In genomic region chr18:48813833-48814489, GRCh38 we compare ENCODE assay signal across 8 cellular contexts.
DNase-seq lines count a peak whose midpoint lies in the region; ATAC-seq, FAIRE-seq and TF ChIP-seq lines count a peak whose summit lies in the region.

No MANE protein-coding gene starts in this region.

- TF ChIP-seq POLR2A in GM12891 (IDR thresholded peaks at IDR 0.05; ENCODE audit: low read depth, low read length) = no peak

- H3K9ac ChIP-seq in BLaER1 (peak overlapping the region; percentile 63; the same call in 1 of the 2 replicates), PC-3 (ENCODE audit: low read length) (no peak overlapping the region), mesenchymal stem cell (ENCODE audit: low read length) (no peak overlapping the region)

- no peak overlapping the region for H2AFZ ChIP-seq in PC-3 (ENCODE audit: low read length)
- no peak overlapping the region for H2AFZ ChIP-seq in mesenchymal stem cell (ENCODE audit: low read depth, low read length)

- POLR2A ChIA-PET in PC-3 (lab: Charles Lee; ENCODE audit: unreplicated experiment) = interaction anchor here (0.5 kb wide), 1 partner anchor 658 kb away, joined by 4 read pairs; no protein-coding TSS in a partner anchor
- POLR2A ChIA-PET in activated naive CD8-positive, alpha-beta T cell treated with anti-CD3 and anti-CD28 coated beads, Interleukin-2, amount 10 ng/mL, durations not matched to agents 7 days and 5 days (lab: Charles Lee) = interaction anchor here (1.0 to 2.1 kb wide), 3 partner anchors 19 to 138 kb away, joined by 3 to 5 read pairs (median 3); no protein-coding TSS in a partner anchor

- H2AK5ac ChIP-seq in mesenchymal stem cell (ENCODE audit: low read length, severe bottlenecking) = peak overlapping the region; percentile 52

- no peak overlapping the region for H2BK120ac ChIP-seq in mesenchymal stem cell (ENCODE audit: low read depth, low read length)

- ATAC-seq in PC-3 = no peak; the same call in 1 of the 2 replicates
- ATAC-seq in activated naive CD8-positive, alpha-beta T cell treated with anti-CD3 and anti-CD28 coated beads, Interleukin-2, amount 10 ng/mL, durations not matched to agents 7 days and 5 days (ENCODE audit: low read depth) = peak; percentile 62
- no peak for ATAC-seq in HG03342 (IDR thresholded peaks at IDR 0.05; ENCODE audit: unreplicated experiment)

- H3K9me3 Mint-ChIP-seq in activated naive CD8-positive, alpha-beta T cell treated with anti-CD3 and anti-CD28 coated beads, Interleukin-2, amount 10 ng/mL, durations not matched to agents 7 days and 5 days = no peaks in the 10 kb centered on the region

- H3K27ac ChIP-seq in BLaER1 (peak overlapping the region; percentile 73), PC-3 (ENCODE audit: low read length) (no peak overlapping the region), mesenchymal stem cell (ENCODE audit: low read length, poor library complexity, severe bottlenecking) (no peak overlapping the region)

- H2BK5ac ChIP-seq in mesenchymal stem cell (ENCODE audit: low read depth, low read length, poor library complexity, severe bottlenecking) = no peak overlapping the region

- no peak overlapping the region for H3K4me3 Mint-ChIP-seq in activated naive CD8-positive, alpha-beta T cell treated with anti-CD3 and anti-CD28 coated beads, Interleukin-2, amount 10 ng/mL, durations not matched to agents 7 days and 5 days

- peak overlapping the region; percentile 84 for H3K27ac Mint-ChIP-seq in activated naive CD8-positive, alpha-beta T cell treated with anti-CD3 and anti-CD28 coated beads, Interleukin-2, amount 10 ng/mL, durations not matched to agents 7 days and 5 days

- peaks cover 24% of the 10 kb centered on the region for H3K36me3 ChIP-seq in BLaER1
- no peaks in the 10 kb centered on the region for H3K36me3 ChIP-seq in PC-3 (ENCODE audit: low read depth, low read length)
- H3K36me3 ChIP-seq in mesenchymal stem cell (ENCODE audit: control insufficient read depth in 1 of 2, insufficient read depth in 2 of 2, low read depth in 1 of 2, low read length in 2 of 2) = peaks cover 22 to 29% of the 10 kb centered on the region in 2 experiments

- no peak overlapping the region for H3K23ac ChIP-seq in mesenchymal stem cell (ENCODE audit: low read length in 2 of 2)

- peaks cover 2% of the 10 kb centered on the region for H3K27me3 Mint-ChIP-seq in activated naive CD8-positive, alpha-beta T cell treated with anti-CD3 and anti-CD28 coated beads, Interleukin-2, amount 10 ng/mL, durations not matched to agents 7 days and 5 days

- H3K9me3 ChIP-seq in BLaER1 (no peaks in the 10 kb centered on the region), PC-3 (ENCODE audit: low read length) (no peaks in the 10 kb centered on the region), mesenchymal stem cell (ENCODE audit: control insufficient read depth, low read length) (no peaks in the 10 kb centered on the region)

- H3K27me3 ChIP-seq in BLaER1 (no peaks in the 10 kb centered on the region), PC-3 (ENCODE audit: low read length) (no peaks in the 10 kb centered on the region), mesenchymal stem cell (ENCODE audit: control insufficient read depth in 1 of 2, insufficient read depth in 1 of 2, low read length in 2 of 2) (no peaks in the 10 kb centered on the region)

- H3K4me1 ChIP-seq in BLaER1 (peaks cover 81% of the 10 kb centered on the region), PC-3 (ENCODE audit: insufficient read depth, low read length) (peaks cover 10% of the 10 kb centered on the region; the same call in 1 of the 2 replicates), mesenchymal stem cell (ENCODE audit: control insufficient read depth, insufficient read depth, low read depth, low read length) (peaks cover 5% of the 10 kb centered on the region)

- intact Hi-C loops in PC-3 (cut with micrococcal nuclease) = no loop called here

- no peaks in the 10 kb centered on the region for H4K20me1 ChIP-seq in BLaER1
- no peaks in the 10 kb centered on the region for H4K20me1 ChIP-seq in PC-3 (ENCODE audit: low read length)

- peaks cover 28% of the 10 kb centered on the region for H3K4me1 Mint-ChIP-seq in activated naive CD8-positive, alpha-beta T cell treated with anti-CD3 and anti-CD28 coated beads, Interleukin-2, amount 10 ng/mL, durations not matched to agents 7 days and 5 days

- peak overlapping the region; percentile 80 for H3K4me2 ChIP-seq in BLaER1
- no peak overlapping the region for H3K4me2 ChIP-seq in PC-3 (ENCODE audit: low read length)
- H3K4me2 ChIP-seq in mesenchymal stem cell (ENCODE audit: low read length, poor library complexity, severe bottlenecking) = no peak overlapping the region

- H3K18ac ChIP-seq in mesenchymal stem cell (ENCODE audit: low read depth in 1 of 2, low read length in 2 of 2) = peak overlapping the region in 1 of 2 experiments; percentile 59

- no peaks in the 10 kb centered on the region for H3K79me2 ChIP-seq in PC-3 (ENCODE audit: low read length)

- peak overlapping the region in 1 of 2 experiments; percentile 19 for H2BK12ac ChIP-seq in mesenchymal stem cell (ENCODE audit: low read length in 2 of 2)

- DNase-seq in PC-3 (peak; percentile 4), mesenchymal stem cell (no peak), occipital lobe (lab: John Stamatoyannopoulos, UW) (no peak), GM12891 (ENCODE audit: insufficient read length, low spot score) (no peak)
- DNase-seq in activated naive CD8-positive, alpha-beta T cell treated with anti-CD3 and anti-CD28 coated beads, Interleukin-2, amount 10 ng/mL, durations not matched to agents 7 days and 5 days = peak; percentile 17
- no peak for DNase-seq in stimulated activated CD4-positive, alpha-beta T cell treated with anti-CD3 and anti-CD28 coated beads, Interleukin-12 subunit alpha, Interleukin-12 subunit beta, amount 100 ng/mL, for 4 hours

- no peak overlapping the region for H4K8ac ChIP-seq in mesenchymal stem cell (ENCODE audit: low read length)

- FAIRE-seq in GM12891 (lab: Jason Lieb, UNC) = no peak

- H3K4me3 ChIP-seq in BLaER1 (no peak overlapping the region), PC-3 (ENCODE audit: low read length) (no peak overlapping the region), mesenchymal stem cell (ENCODE audit: insufficient read depth in 1 of 2, low read depth in 1 of 2, low read length in 2 of 2) (no peak overlapping the region)

- BruUV-seq in PC-3 (replicated peaks; lab: Mats Ljungman, UMichigan) = no TSS peak

- no peaks in the 10 kb centered on the region for H3F3A ChIP-seq in PC-3 (ENCODE audit: low read length, unreplicated experiment)

- H2BK15ac ChIP-seq in mesenchymal stem cell (ENCODE audit: low read depth, poor library complexity, severe bottlenecking) = no peak overlapping the region

- no peak overlapping the region for H3K4ac ChIP-seq in mesenchymal stem cell (ENCODE audit: low read depth in 1 of 2, low read length in 2 of 2)

- H3K79me1 ChIP-seq in mesenchymal stem cell (replicated peaks; ENCODE audit: low read length, poor library complexity, severe bottlenecking) = peaks cover 13% of the 10 kb centered on the region

- peak overlapping the region in 1 of 2 experiments; percentile 49 for H3K14ac ChIP-seq in mesenchymal stem cell (ENCODE audit: low read length in 2 of 2)

- peaks cover 9% of the 10 kb centered on the region for H3K36me3 Mint-ChIP-seq in activated naive CD8-positive, alpha-beta T cell treated with anti-CD3 and anti-CD28 coated beads, Interleukin-2, amount 10 ng/mL, durations not matched to agents 7 days and 5 days

- CTCF ChIA-PET in PC-3 (lab: Charles Lee) = no interaction called here

- WGBS in mesenchymal stem cell = 69% methylated on average over 5 of the region's 5 CpGs

- no peak overlapping the region for H4K91ac ChIP-seq in mesenchymal stem cell (ENCODE audit: low read length)

- no peak for TF ChIP-seq CTCF in PC-3 (conservative IDR thresholded peaks at IDR 0.05; ENCODE audit: low read depth, low read length)

- H3K9me2 ChIP-seq in PC-3 (replicated peaks; ENCODE audit: low read length) = no peaks in the 10 kb centered on the region

TF ChIP-seq in GM12891, 5 proteins besides CTCF, POLR2A, EP300 and RAD21:
- TF ChIP-seq POU2F2 (IDR thresholded peaks at IDR 0.05; ENCODE audit: low read depth, low read length) (no peak), POLR2AphosphoS5 (IDR thresholded peaks at IDR 0.05; ENCODE audit: low read depth, low read length) (no peak), PAX5 (IDR thresholded peaks at IDR 0.05; ENCODE audit: insufficient read depth, low read length, severe bottlenecking) (no peak), SPI1 (IDR thresholded peaks at IDR 0.05; ENCODE audit: low read depth, low read length) (no peak), TAF1 (IDR thresholded peaks at IDR 0.05; ENCODE audit: low read depth, low read length) (no peak)

Comparison
In these comparisons a context has a peak if more than half of its experiments do, and no peak if none do; other contexts are left out.
1. DNase-seq: peak in PC-3 (single experiment) and activated naive CD8-positive, alpha-beta T cell treated with anti-CD3 and anti-CD28 coated beads, Interleukin-2, amount 10 ng/mL, durations not matched to agents 7 days and 5 days (single experiment); none in mesenchymal stem cell (single experiment), occipital lobe (single experiment), stimulated activated CD4-positive, alpha-beta T cell treated with anti-CD3 and anti-CD28 coated beads, Interleukin-12 subunit alpha, Interleukin-12 subunit beta, amount 100 ng/mL, for 4 hours (single experiment) and GM12891 (single experiment).